In genomic region chr2:80288576-80288975, GRCh38 we compare ENCODE assay signal across 14 cellular contexts. TPM values are rescaled to one million over a fixed set of nuclear protein-coding genes. Genes with fewer than 3 reads are reported as not detected.
DNase-seq lines count a peak whose midpoint lies in the region; ATAC-seq, FAIRE-seq and TF ChIP-seq lines count a peak whose summit lies in the region.
"Had no signal": no experiment of that assay in that cellular context is flagged by ENCODE, and none has a peak within 500 bp of the region (broad histone marks: within the 10 kb centered on the region; RNA-seq: fewer than 3 reads in every experiment).

No MANE protein-coding gene starts in this region.

- H3K9me3 ChIP-seq in GM12878 (replicated peaks; ENCODE audit: control insufficient read depth, insufficient read depth, low read length) (no peaks in the 10 kb centered on the region), testis (no peaks in the 10 kb centered on the region), aorta (ENCODE audit: control insufficient read depth, low read length) (no peaks in the 10 kb centered on the region)

- H2AFZ ChIP-seq in GM12878 (ENCODE audit: control insufficient read depth, low read depth, low read length): no peak overlapping the region

- SMC1A ChIA-PET in GM12878 (lab: Charles Lee; ENCODE audit: uncharacterized antibody, unreplicated experiment): interaction anchor here (0.5 kb wide), 1 partner anchor 1447 kb away, joined by 3 read pairs; no protein-coding TSS in a partner anchor

- 9% methylated on average over 5 of the region's 5 CpGs for WGBS in GM12878 (ENCODE audit: insufficient coverage, insufficient replicate concordance, low lambda C conversion rate, missing lambda C conversion rate)
- 43 to 49% methylated on average over 5 of the region's 5 CpGs for WGBS in testis, 2 donors
- WGBS in aorta, 2 donors: 13 to 16% methylated on average over 5 of the region's 5 CpGs

- H3K4me3 ChIP-seq in GM12878: no peak overlapping the region
- no peak overlapping the region for H3K4me3 ChIP-seq in testis
- no peak overlapping the region for H3K4me3 ChIP-seq in aorta (ENCODE audit: low read length in 2 of 2)

- no peak for TF ChIP-seq EP300 in GM12878 (IDR thresholded peaks at IDR 0.05; ENCODE audit: borderline replicate concordance in 1 of 2, control insufficient read depth in 1 of 2, low read depth in 2 of 2, low read length in 2 of 2)

- CTCF ChIA-PET in GM12878 (lab: Yijun Ruan, JAX): interaction anchor here (0.5 to 2.0 kb wide), 3 partner anchors 211 to 651 kb away, joined by 3 to 10 read pairs (median 3); no protein-coding TSS in a partner anchor

- no peak overlapping the region for H3K9ac ChIP-seq in GM12878 (ENCODE audit: control insufficient read depth, insufficient read depth, low read length)

- intact Hi-C loops in GM12878 (cut with micrococcal nuclease; ENCODE audit: unreplicated experiment) (no loop called here), left colon (cut with DNase I, micrococcal nuclease) (no loop called here), testis (cut with DNase I; ENCODE audit: low total_unique reads) (no loop called here), aorta (cut with DNase I) (no loop called here)

- no peak for FAIRE-seq in GM12878 (lab: Jason Lieb, UNC)

- H4K20me1 ChIP-seq in GM12878 (ENCODE audit: control insufficient read depth, insufficient read depth): no peaks in the 10 kb centered on the region

- H3K27me3 ChIP-seq in GM12878 (replicated peaks in 1 of 2; ENCODE audit: control insufficient read depth in 2 of 2, insufficient read depth in 2 of 2, low read length in 1 of 2): no peaks in the 10 kb centered on the region
- no peaks in the 10 kb centered on the region for H3K27me3 ChIP-seq in testis
- peaks cover 0 to 2% of the 10 kb centered on the region in 2 donors for H3K27me3 ChIP-seq in aorta (ENCODE audit: control insufficient read depth in 1 of 2, insufficient read depth in 2 of 2, low read length in 1 of 2)

- H3K4me1 ChIP-seq in GM12878 (ENCODE audit: control insufficient read depth, insufficient read depth, low read length): no peaks in the 10 kb centered on the region
- H3K4me1 ChIP-seq in testis: no peaks in the 10 kb centered on the region
- no peaks in the 10 kb centered on the region for H3K4me1 ChIP-seq in aorta (ENCODE audit: control insufficient read depth in 1 of 2, insufficient read depth in 2 of 2, low read length in 2 of 2)

- ATAC-seq in GM12878 (no peak; the same call in 2 of the 3 replicates), left colon (peak; percentile 41), HG02759 (IDR thresholded peaks at IDR 0.05; ENCODE audit: unreplicated experiment) (no peak), aorta (ENCODE audit: low FRiP score) (no peak)

- no TSS peak for BruUV-seq in GM12878 (replicated peaks; lab: Mats Ljungman, UMichigan)

- POLR2A ChIA-PET in GM12878 (lab: Charles Lee): no interaction called here

- H3K27ac ChIP-seq in GM12878 (ENCODE audit: control insufficient read depth, insufficient read depth) (no peak overlapping the region), testis (no peak overlapping the region), aorta (ENCODE audit: low read depth in 1 of 2, low read length in 2 of 2) (no peak overlapping the region)

- no peaks in the 10 kb centered on the region for H3K79me2 ChIP-seq in GM12878 (ENCODE audit: control insufficient read depth, insufficient read depth, low read length)

- H3K36me3 ChIP-seq in GM12878 (ENCODE audit: control insufficient read depth in 2 of 2, insufficient read depth in 2 of 2, low read length in 1 of 2) (no peaks in the 10 kb centered on the region), testis (ENCODE audit: low read depth, missing control alignments) (no peaks in the 10 kb centered on the region), aorta (ENCODE audit: control insufficient read depth in 1 of 2, insufficient read depth in 2 of 2, low read length in 1 of 2) (no peaks in the 10 kb centered on the region)

- DNase-seq in NCI-H2081 (lab: John Stamatoyannopoulos, UW) (peak; percentile 3 to 4), NCI-H2081 treated with DMSO at 0.1 percent for 48 hours (lab: John Stamatoyannopoulos, UW) (no peak), GM12878 (ENCODE audit: low read depth, low spot score) (no peak), left colon (peak in 1 of 2 donors; percentile 8), testis (peak; percentile 34), NCI-H2029 (lab: John Stamatoyannopoulos, UW) (no peak), aorta (no peak)
- DNase-seq: activated CD4-positive, alpha-beta T cell treated with anti-CD3 and anti-CD28 coated beads, Interleukin-2, amount 10 ng/mL, durations not matched to agents 24 days and 14 days; activated naive CD4-positive, alpha-beta T cell treated with anti-CD3 and anti-CD28 coated beads, Interleukin-2, amount 50 U/mL, for 16 hours; islet precursor cell; NCI-H1417 treated with DMSO at 0.1 percent for 48 hours had no signal

- RAD21 ChIA-PET in GM12878 (lab: Charles Lee; ENCODE audit: unreplicated experiment): interaction anchor here (0.8 kb wide), 1 partner anchor 211 kb away, joined by 5 read pairs; no protein-coding TSS in a partner anchor

- no peak overlapping the region for H3K4me2 ChIP-seq in GM12878 (ENCODE audit: control insufficient read depth, insufficient read depth)

- TF ChIP-seq RAD21 in GM12878 (IDR thresholded peaks at IDR 0.05; ENCODE audit: insufficient read depth, low read depth, low read length): peak; percentile 38

- peak in 1 of 3 experiments; percentile 31; a peak in 1 of 6 replicates for TF ChIP-seq CTCF in GM12878 (IDR thresholded peaks at IDR 0.05 in 2 of 3, conservative IDR thresholded peaks at IDR 0.05 in 1 of 3; ENCODE audit: control insufficient read depth in 2 of 3, extremely low read depth in 1 of 3, insufficient read depth in 1 of 3, low read depth in 3 of 3, low read length in 3 of 3)
- TF ChIP-seq CTCF in testis (IDR thresholded peaks at IDR 0.05): no peak

- TF ChIP-seq POLR2A in GM12878 (IDR thresholded peaks at IDR 0.05; ENCODE audit: low read depth, low read length) (no peak), testis (IDR thresholded peaks at IDR 0.05) (no peak)

- in situ Hi-C loops in GM12878 (cut with MboI): no loop called here

TF ChIP-seq in GM12878, 131 proteins besides CTCF, POLR2A, EP300 and RAD21:
- no peak for TF ChIP-seq MLLT1 (IDR thresholded peaks at IDR 0.05)
- no peak for TF ChIP-seq SP1 (IDR thresholded peaks at IDR 0.05; ENCODE audit: low read depth, low read length)
- TF ChIP-seq TAF1 (IDR thresholded peaks at IDR 0.05; ENCODE audit: borderline replicate concordance, low read depth, low read length): no peak
- no peak for TF ChIP-seq BMI1 (IDR thresholded peaks at IDR 0.05; ENCODE audit: borderline replicate concordance)
- TF ChIP-seq YBX1 (IDR thresholded peaks at IDR 0.05): no peak
TF ChIP-seq in GM12878: peak in this region for 0.

RNA-seq across cellular contexts. Expression of gene LRRTM1, which starts 16.0 kb away (rescaled TPM):
- not detected in 2 replicates for total RNA-seq in GM12878 (2013; cell fraction: nucleolus; rRNA removed)
- not detected in 2 replicates for total RNA-seq in GM12878 (2014; rRNA removed)
- not detected in 2 replicates for total RNA-seq in GM12878 (2014; rRNA removed; fragmentation: Illumina TruSeq; extraction: Trizol)
- total RNA-seq in GM12878 (2021): not detected in 2 replicates
- polyA plus RNA-seq in GM12878 (2011; ENCODE audit: low read depth): not detected
- not detected in 2 replicates for polyA plus RNA-seq in GM12878 (2011; rRNA removed)
- polyA plus RNA-seq in GM12878 (2011; cell fraction: cytosol; rRNA removed): not detected in 2 replicates
- polyA plus RNA-seq in GM12878 (2011; cell fraction: nucleus; rRNA removed): not detected in 2 replicates
- polyA plus RNA-seq in GM12878 (2012): not detected in 2 replicates
- polyA plus RNA-seq in GM12878 (2014; fragmentation: Illumina TruSeq; extraction: Trizol): not detected in 2 replicates
- polyA plus RNA-seq in GM12878 (2014; fragmentation: Nextera tagmentation; extraction: Ambion mirVana): not detected
- polyA plus RNA-seq in GM12878 (2014; rRNA removed): not detected in 2 replicates
- not detected for polyA plus RNA-seq in GM12878 (2016; fragmentation: Nextera tagmentation; extraction: Ambion mirVana)
- not detected in 2 replicates for polyA minus RNA-seq in GM12878 (2011; rRNA and poly(A)+ RNA removed)
- polyA minus RNA-seq in GM12878 (2011; cell fraction: cytosol; rRNA and poly(A)+ RNA removed): not detected in 2 replicates
- polyA minus RNA-seq in GM12878 (2011; cell fraction: nucleus; rRNA and poly(A)+ RNA removed): not detected in 2 replicates
- under 1 TPM; 0.21 to 0.34 TPM for total RNA-seq in left colon
- 1 to 10 TPM in 1 of 2 donors, under 1 TPM in 1; 0.68 to 1.2 TPM for total RNA-seq in testis
- polyA plus RNA-seq in testis (ENCODE audit: insufficient read depth, low read depth, low replicate concordance): 1.1 TPM
- total RNA-seq in aorta: under 1 TPM; 0.19 to 0.39 TPM
- not detected for polyA plus RNA-seq in aorta
- total RNA-seq: A673; activated CD4-positive, alpha-beta T cell treated with anti-CD3 and anti-CD28 coated beads, Interleukin-2, amount 10 ng/mL, durations not matched to agents 24 days and 14 days; RPMI7951 had no signal

Comparison
In these comparisons a context has a peak if more than half of its experiments do, and no peak if none do; other contexts are left out.
1. DNase-seq: peak in NCI-H2081 (2 of 2) and testis (single experiment); none in NCI-H2081 treated with DMSO at 0.1 percent for 48 hours (single experiment), GM12878 (single experiment), NCI-H2029 (single experiment) and aorta (0 of 2).